ENCODE assay signal across 24 cellular contexts in the genomic region with DNA sequence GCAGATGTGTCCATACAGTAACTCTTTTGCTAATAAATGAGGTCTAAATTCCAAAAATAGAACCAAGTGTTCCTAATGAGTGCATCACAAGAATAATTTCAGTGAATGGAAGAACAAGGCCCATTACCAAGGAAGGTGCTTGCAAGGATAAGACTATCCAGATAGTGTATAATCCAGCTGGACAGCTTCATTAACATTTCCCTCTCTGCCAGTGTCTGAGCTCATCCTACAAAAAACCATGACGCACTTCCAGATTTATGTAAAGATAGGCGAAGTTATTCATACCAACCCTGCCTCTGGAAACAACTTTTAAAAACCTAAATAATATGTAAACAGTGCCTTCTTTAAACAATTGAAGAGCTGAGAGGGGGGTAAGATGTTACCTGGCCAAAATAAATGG.
"Had no signal": no experiment of that assay in that cellular context is flagged by ENCODE, and none has a peak within 500 bp of the region (broad histone marks: within the 10 kb centered on the region; RNA-seq: fewer than 3 reads in every experiment).

No MANE protein-coding gene starts in this region.

- H3K36me3 ChIP-seq: ascending aorta, cardiac muscle cell, MG63 had no signal

- H3K9me3 ChIP-seq: ascending aorta, MG63 had no signal

- H3K4me3 ChIP-seq: ascending aorta, cardiac muscle cell, MG63 had no signal

- FAIRE-seq: TTC549 had no signal

- H3K27ac ChIP-seq: ascending aorta, cardiac muscle cell had no signal

- DNase-seq: activated CD4-positive, alpha-beta T cell treated with anti-CD3 and anti-CD28 coated beads, Interleukin-2, amount 10 ng/mL, durations not matched to agents 24 days and 14 days; activated CD4-positive, alpha-beta T cell treated with anti-CD3 and anti-CD28 coated beads, Interleukin-2, amount 50 U/mL, for 4 hours; activated CD8-positive, alpha-beta T cell treated with anti-CD3 and anti-CD28 coated beads, Interleukin-2, amount 10 ng/mL, durations not matched to agents 7 days and 5 days; activated gamma-delta T cell treated with Interleukin-2 at 50 U/mL for 16 hours; activated naive CD4-positive, alpha-beta T cell treated with anti-CD3 and anti-CD28 coated beads, Interleukin-2, amount 10 ng/mL, durations not matched to agents 7 days and 5 days; activated naive CD8-positive, alpha-beta T cell treated with anti-CD3 and anti-CD28 coated beads, Interleukin-2, amount 50 U/mL, for 24 hours; activated T-cell treated with anti-CD3 and anti-CD28 coated beads, Interleukin-2, amount 50 U/mL, for 24 hours; amygdala; Karpas-422; MG63; NCI-H1048; NCI-H1105 treated with DMSO at 0.1 percent for 48 hours; NCI-H1436; NCI-H1694; NCI-H1930; NCI-H2081 treated with DMSO at 0.1 percent for 48 hours; NCI-H226; NCI-H446 treated with DMSO at 0.1 percent for 48 hours; NCI-H524; NK-92 treated with Interleukin-12 subunit alpha and Interleukin-12 subunit beta, amount 100 ng/mL, for 24 hours; Right ventricle myocardium superior had no signal

- H3K4me1 ChIP-seq: ascending aorta had no signal

- H3K27me3 ChIP-seq: ascending aorta, cardiac muscle cell, MG63 had no signal

- ATAC-seq: activated CD8-positive, alpha-beta T cell treated with anti-CD3 and anti-CD28 coated beads, Interleukin-2, amount 10 ng/mL, durations not matched to agents 7 days and 5 days; activated naive CD8-positive, alpha-beta T cell treated with anti-CD3 and anti-CD28 coated beads, Interleukin-2, amount 50 U/mL, for 24 hours had no signal
